5 cellular contexts compared by ENCODE assay signal in genomic region chr14:94079891-94080605, GRCh38. TPM values are rescaled to one million over a fixed set of nuclear protein-coding genes. Genes with fewer than 3 reads are reported as not detected.
A peak's percentile ranks its signal among the peaks of the same experiment; 100 is the strongest.
DNase-seq lines count a peak whose midpoint lies in the region; TF ChIP-seq lines count a peak whose summit lies in the region.

No MANE protein-coding gene starts in this region.

- peaks cover 52% of the 10 kb centered on the region for H3K36me3 ChIP-seq in OCI-LY1 (ENCODE audit: insufficient read depth, low read length)

- peak overlapping the region; percentile 95 for H3K4me2 ChIP-seq in OCI-LY1 (ENCODE audit: low read length)

- H3K9me2 ChIP-seq in OCI-LY1 (ENCODE audit: low read depth, low read length), result no peaks in the 10 kb centered on the region

- no peaks in the 10 kb centered on the region for H4K20me1 ChIP-seq in OCI-LY1 (ENCODE audit: insufficient read depth, low read length)

- no peaks in the 10 kb centered on the region for H3F3A ChIP-seq in OCI-LY1 (ENCODE audit: insufficient read depth, low read length)

- POLR2A ChIA-PET in HEK293T (lab: Yijun Ruan, JAX), result interaction anchor here (0.9 to 2.3 kb wide), 4 partner anchors 11 to 49 kb away, joined by 3 to 9 read pairs (median 4); partner anchors contain the start of gene IFI27L2

- peak overlapping the region; percentile 51 for H3K27ac ChIP-seq in OCI-LY1 (ENCODE audit: low read depth, low read length, poor library complexity, severe bottlenecking)

- H3K79me2 ChIP-seq in OCI-LY1 (ENCODE audit: insufficient read depth, low read length), result peaks cover 58% of the 10 kb centered on the region

- TF ChIP-seq CTCF in OCI-LY1 (IDR thresholded peaks at IDR 0.05; ENCODE audit: low read length), result no peak

- no peaks in the 10 kb centered on the region for H3K27me3 ChIP-seq in OCI-LY1 (ENCODE audit: insufficient read depth, low read length)

- H3K9me3 ChIP-seq in OCI-LY1 (ENCODE audit: low read length), result peaks cover 12% of the 10 kb centered on the region

- H3K4me1 ChIP-seq in OCI-LY1 (ENCODE audit: insufficient read depth, low read length, severe bottlenecking), result peaks cover 44% of the 10 kb centered on the region

- peak overlapping the region; percentile 98 for H3K4me3 ChIP-seq in OCI-LY1 (ENCODE audit: low read depth, low read length, poor library complexity, severe bottlenecking)

- DNase-seq in dermis microvascular lymphatic vessel endothelial cell (ENCODE audit: low read depth in 2 of 2), result peak; percentile 21 to 64
- DNase-seq in renal cortical epithelial cell (ENCODE audit: low read depth), result peak; percentile 8
- no peak for DNase-seq in iPS-NIHi11 (ENCODE audit: low spot score)
- no peak for DNase-seq in HEK293T (ENCODE audit: extremely low spot score)

- no peak overlapping the region for H2AFZ ChIP-seq in OCI-LY1 (ENCODE audit: low read length)

- CTCF ChIA-PET in HEK293T (lab: Yijun Ruan, JAX), result no interaction called here

- peak overlapping the region; percentile 97 for H3K9ac ChIP-seq in OCI-LY1 (ENCODE audit: low read length)

TF ChIP-seq in HEK293T, 16 proteins besides CTCF, POLR2A, EP300 and RAD21:
- no peak for TF ChIP-seq FOXK2 (IDR thresholded peaks at IDR 0.05)
- TF ChIP-seq FOXA1 (IDR thresholded peaks at IDR 0.05), result no peak
- no peak for TF ChIP-seq SUZ12 (IDR thresholded peaks at IDR 0.05)
- TF ChIP-seq CTBP1 (IDR thresholded peaks at IDR 0.05; ENCODE audit: borderline replicate concordance), result no peak
- TF ChIP-seq FOXM1 (IDR thresholded peaks at IDR 0.05; ENCODE audit: borderline replicate concordance), result no peak
- no peak for TF ChIP-seq LEF1 (IDR thresholded peaks at IDR 0.05; ENCODE audit: borderline replicate concordance)
- no peak for TF ChIP-seq TARDBP (IDR thresholded peaks at IDR 0.05)
- TF ChIP-seq ZNF384 (IDR thresholded peaks at IDR 0.05), result no peak
- TF ChIP-seq L3MBTL2 (conservative IDR thresholded peaks at IDR 0.05), result no peak
- TF ChIP-seq PKNOX1 (IDR thresholded peaks at IDR 0.05), result no peak
- no peak for TF ChIP-seq ARNT (IDR thresholded peaks at IDR 0.05)
- no peak for TF ChIP-seq ELF4 (IDR thresholded peaks at IDR 0.05)
- no peak for TF ChIP-seq SP1 (IDR thresholded peaks at IDR 0.05)
- no peak for TF ChIP-seq HDGF (IDR thresholded peaks at IDR 0.05; ENCODE audit: borderline replicate concordance)
- TF ChIP-seq NFRKB (IDR thresholded peaks at IDR 0.05), result no peak

RNA-seq across cellular contexts. Expression of gene DDX24, which starts 1.0 kb away (rescaled TPM):
- 63.3 and 90.8 TPM in 2 replicates for total RNA-seq in dermis microvascular lymphatic vessel endothelial cell
- 114 and 161 TPM in 2 replicates for total RNA-seq in renal cortical epithelial cell

RNA-seq across cellular contexts. Expression of gene IFI27L1, which starts 1.1 kb away (rescaled TPM):
- total RNA-seq in dermis microvascular lymphatic vessel endothelial cell (7.2 and 13.0 TPM in 2 replicates), renal cortical epithelial cell (7.5 and 15.3 TPM in 2 replicates)

RNA-seq across cellular contexts. Expression of gene IFI27, which starts 30.5 kb away (rescaled TPM):
- total RNA-seq in dermis microvascular lymphatic vessel endothelial cell, result 54.5 and 62.0 TPM in 2 replicates
- 3.0 and 179 TPM in 2 replicates for total RNA-seq in renal cortical epithelial cell

RNA-seq across cellular contexts. Expression of gene IFI27L2, which starts 49.4 kb away (rescaled TPM):
- total RNA-seq in dermis microvascular lymphatic vessel endothelial cell (5.2 and 8.9 TPM in 2 replicates), renal cortical epithelial cell (31.2 and 53.8 TPM in 2 replicates)

RNA-seq across cellular contexts. Expression of gene OTUB2, which starts 53.9 kb away (rescaled TPM):
- total RNA-seq in dermis microvascular lymphatic vessel endothelial cell (0.64 and 0.89 TPM in 2 replicates), renal cortical epithelial cell (6.4 and 14.2 TPM in 2 replicates)

Comparison
In these comparisons a context has a peak if more than half of its experiments do, and no peak if none do; other contexts are left out.
1. DNase-seq: peak in dermis microvascular lymphatic vessel endothelial cell (2 of 2) and renal cortical epithelial cell (single experiment); none in iPS-NIHi11 (single experiment) and HEK293T (single experiment).